Comparison of ENCODE assay signal across 17 cellular contexts in the genomic region with DNA sequence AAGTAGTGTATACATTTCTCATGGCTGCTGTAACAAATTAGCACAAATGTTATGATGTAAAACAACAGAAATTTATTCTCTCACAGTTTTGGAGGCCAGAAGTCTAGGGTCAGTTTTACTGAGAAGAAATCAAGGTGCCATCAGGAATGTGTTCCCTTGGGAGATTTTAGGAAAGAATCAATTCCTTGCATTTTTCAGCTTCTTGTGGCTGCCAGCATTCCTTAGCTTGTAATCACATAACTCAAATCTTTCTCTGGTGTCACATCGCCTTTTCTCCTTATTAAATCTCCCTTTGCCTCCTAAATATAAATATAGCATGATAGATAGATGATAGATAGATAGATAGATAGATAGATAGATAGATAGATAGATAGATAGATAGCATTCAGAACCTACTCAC.
DNase-seq lines count a peak whose midpoint lies in the region; ATAC-seq and TF ChIP-seq lines count a peak whose summit lies in the region.
"Had no signal": no experiment of that assay in that cellular context is flagged by ENCODE, and none has a peak within 500 bp of the region (broad histone marks: within the 10 kb centered on the region; RNA-seq: fewer than 3 reads in every experiment).

No MANE protein-coding gene starts in this region.

- H3K4me3 ChIP-seq in choroid plexus epithelial cell (ENCODE audit: low read depth, low read length), result no peak overlapping the region
- no peak overlapping the region for H3K4me3 ChIP-seq in mesendoderm (ENCODE audit: low read length)
- H3K4me3 ChIP-seq: SJCRH30 had no signal

- CTCF ChIA-PET in activated CD4-positive, alpha-beta memory T cell treated with anti-CD3 and anti-CD28 coated beads for 36 hours (lab: Charles Lee), result no interaction called here

- H3K4ac ChIP-seq in mesendoderm (ENCODE audit: low read depth, low read length), result no peak overlapping the region

- no peaks in the 10 kb centered on the region for H3K36me3 ChIP-seq in mesendoderm (ENCODE audit: control insufficient read depth, insufficient read depth, low read length)
- H3K36me3 ChIP-seq: SJCRH30 had no signal

- no CpG with 5 or more reads among the region's 1 CpG for WGBS in mesendoderm (ENCODE audit: extremely low coverage, insufficient coverage, low lambda C conversion rate)

- H4K8ac ChIP-seq in mesendoderm (ENCODE audit: low read depth, low read length), result no peak overlapping the region

- no peaks in the 10 kb centered on the region for H3K27me3 ChIP-seq in mesendoderm (ENCODE audit: insufficient read depth, low read length, poor library complexity)
- H3K27me3 ChIP-seq: SJCRH30 had no signal

- H3K27ac ChIP-seq in mesendoderm (ENCODE audit: low read depth, low read length), result no peak overlapping the region
- H3K27ac ChIP-seq: SJCRH30 had no signal

- no peaks in the 10 kb centered on the region for H3K36me3 Mint-ChIP-seq in activated CD4-positive, alpha-beta memory T cell treated with anti-CD3 and anti-CD28 coated beads for 36 hours
- H3K36me3 Mint-ChIP-seq in naive thymus-derived CD8-positive, alpha-beta T cell, result no peaks in the 10 kb centered on the region

- peak; percentile 53 for DNase-seq in A172 (ENCODE audit: low spot score)
- peak; percentile 59 for DNase-seq in choroid plexus epithelial cell (ENCODE audit: low read depth)
- DNase-seq in mesendoderm, result peak; percentile 91
- DNase-seq in dermis blood vessel endothelial cell, result no peak
- no peak for DNase-seq in activated CD4-positive, alpha-beta memory T cell treated with anti-CD3 and anti-CD28 coated beads for 36 hours
- no peak for DNase-seq in naive thymus-derived CD8-positive, alpha-beta T cell
- no peak for DNase-seq in NCI-H1417 (lab: John Stamatoyannopoulos, UW)
- DNase-seq: C1 segment of cervical spinal cord, GF-D8, GOT3, IMR-90, Kasumi-1, NCI-H2029 treated with DMSO at 0.1 percent for 48 hours, NCI-H2171 treated with DMSO at 0.1 percent for 48 hours, NCI-H748 treated with DMSO at 0.1 percent for 48 hours, SJCRH30 had no signal

- no peak overlapping the region for H3K27ac Mint-ChIP-seq in activated CD4-positive, alpha-beta memory T cell treated with anti-CD3 and anti-CD28 coated beads for 36 hours
- H3K27ac Mint-ChIP-seq in naive thymus-derived CD8-positive, alpha-beta T cell, result no peak overlapping the region

- no peak overlapping the region for H3K18ac ChIP-seq in mesendoderm (ENCODE audit: low read length)

- no peak overlapping the region for H2AK5ac ChIP-seq in mesendoderm (ENCODE audit: low read length)

- H3K79me1 ChIP-seq in mesendoderm (ENCODE audit: low read length), result no peaks in the 10 kb centered on the region

- no peak overlapping the region for H3K4me2 ChIP-seq in mesendoderm (ENCODE audit: low read length)

- TF ChIP-seq CTCF in choroid plexus epithelial cell (conservative IDR thresholded peaks at IDR 0.05; ENCODE audit: low read depth, low read length), result no peak

- POLR2A ChIA-PET in activated CD4-positive, alpha-beta memory T cell treated with anti-CD3 and anti-CD28 coated beads for 36 hours (lab: Charles Lee), result no interaction called here
- POLR2A ChIA-PET in naive thymus-derived CD8-positive, alpha-beta T cell (lab: Charles Lee), result no interaction called here

- peaks cover 16% of the 10 kb centered on the region for H3K9me3 Mint-ChIP-seq in activated CD4-positive, alpha-beta memory T cell treated with anti-CD3 and anti-CD28 coated beads for 36 hours
- peaks cover 0 to 11% (median 5%) of the 10 kb centered on the region in 9 donors for H3K9me3 Mint-ChIP-seq in naive thymus-derived CD8-positive, alpha-beta T cell

- no peak overlapping the region for H2BK120ac ChIP-seq in mesendoderm (ENCODE audit: low read depth, low read length)

- no peaks in the 10 kb centered on the region for H3K4me1 Mint-ChIP-seq in activated CD4-positive, alpha-beta memory T cell treated with anti-CD3 and anti-CD28 coated beads for 36 hours (ENCODE audit: low read depth)
- H3K4me1 Mint-ChIP-seq in naive thymus-derived CD8-positive, alpha-beta T cell, result no peaks in the 10 kb centered on the region

- no peaks in the 10 kb centered on the region for H3K27me3 Mint-ChIP-seq in activated CD4-positive, alpha-beta memory T cell treated with anti-CD3 and anti-CD28 coated beads for 36 hours
- H3K27me3 Mint-ChIP-seq in naive thymus-derived CD8-positive, alpha-beta T cell, result no peaks in the 10 kb centered on the region

- intact Hi-C loops in activated CD4-positive, alpha-beta memory T cell treated with anti-CD3 and anti-CD28 coated beads for 36 hours (cut with micrococcal nuclease), result no loop called here

- TF ChIP-seq RAD21 in Ishikawa (IDR thresholded peaks at IDR 0.05; ENCODE audit: low read depth), result no peak

- no peak overlapping the region for H3K9ac ChIP-seq in mesendoderm (ENCODE audit: low read length)

- H3K4me3 Mint-ChIP-seq in activated CD4-positive, alpha-beta memory T cell treated with anti-CD3 and anti-CD28 coated beads for 36 hours, result no peak overlapping the region
- H3K4me3 Mint-ChIP-seq in naive thymus-derived CD8-positive, alpha-beta T cell, result no peak overlapping the region

- no peak overlapping the region for H2BK5ac ChIP-seq in mesendoderm (ENCODE audit: low read length)

- H3K23ac ChIP-seq in mesendoderm (ENCODE audit: low read length), result no peak overlapping the region

- H3K4me1 ChIP-seq in mesendoderm (ENCODE audit: control insufficient read depth, low read depth, low read length), result no peaks in the 10 kb centered on the region
- H3K4me1 ChIP-seq: SJCRH30 had no signal

- no peak overlapping the region for H2BK15ac ChIP-seq in mesendoderm (replicated peaks; ENCODE audit: low read depth)

- H4K5ac ChIP-seq in mesendoderm (ENCODE audit: low read length), result no peak overlapping the region

- no peaks in the 10 kb centered on the region for H3K79me2 ChIP-seq in mesendoderm (ENCODE audit: control insufficient read depth, insufficient read depth, low read length)

- ATAC-seq in naive thymus-derived CD8-positive, alpha-beta T cell, result no peak

- no peak for TF ChIP-seq EP300 in Ishikawa (IDR thresholded peaks at IDR 0.05; ENCODE audit: borderline replicate concordance)

- no peak overlapping the region for H3K56ac ChIP-seq in mesendoderm (ENCODE audit: low read length)

TF ChIP-seq in Ishikawa, 13 proteins besides CTCF, POLR2A, EP300 and RAD21:
- no peak for TF ChIP-seq TAF1 (IDR thresholded peaks at IDR 0.05; ENCODE audit: low read depth)
- peak; percentile 60 for TF ChIP-seq TEAD4 (IDR thresholded peaks at IDR 0.05)

Comparison
In these comparisons a context has a peak if more than half of its experiments do, and no peak if none do; other contexts are left out.
1. DNase-seq: peak in A172 (single experiment), choroid plexus epithelial cell (single experiment) and mesendoderm (single experiment); none in dermis blood vessel endothelial cell (single experiment), activated CD4-positive, alpha-beta memory T cell treated with anti-CD3 and anti-CD28 coated beads for 36 hours (single experiment), naive thymus-derived CD8-positive, alpha-beta T cell (0 of 10) and NCI-H1417 (0 of 3).